15 cellular contexts compared by ENCODE assay signal in genomic region chr22:25178873-25179631, GRCh38. TPM values are rescaled to one million over a fixed set of nuclear protein-coding genes. Genes with fewer than 3 reads are reported as not detected.
A peak's percentile ranks its signal among the peaks of the same experiment; 100 is the strongest.
DNase-seq lines count a peak whose midpoint lies in the region; ATAC-seq, FAIRE-seq and TF ChIP-seq lines count a peak whose summit lies in the region.
"Not testable (repeated sequence)": the region's sequence is repeated elsewhere in the genome, so short reads cannot be mapped to it uniquely, and the experiment has no call there.
"Had no signal": no experiment of that assay in that cellular context is flagged by ENCODE, and none has a peak within 500 bp of the region (broad histone marks: within the 10 kb centered on the region; RNA-seq: fewer than 3 reads in every experiment).

No MANE protein-coding gene starts in this region.

- not testable (repeated sequence) for H3K9me3 ChIP-seq in keratinocyte (ENCODE audit: control insufficient read depth, low read depth, low read length); naive thymus-derived CD4-positive, alpha-beta T cell (ENCODE audit: control insufficient read depth in 2 of 3, low read length in 3 of 3)

- H2AFZ ChIP-seq in keratinocyte (ENCODE audit: control insufficient read depth, low read length), result not testable (repeated sequence)

- not testable (repeated sequence) for H3K79me2 ChIP-seq in keratinocyte (ENCODE audit: control insufficient read depth, insufficient read depth, low read length)

- not testable (repeated sequence) for DNase-seq in GM18507 (ENCODE audit: extremely low spot score, insufficient read length, low read depth); RWPE1 (ENCODE audit: low spot score); keratinocyte (ENCODE audit: low read depth, low spot score); naive thymus-derived CD4-positive, alpha-beta T cell

- FAIRE-seq in GM18507 (lab: Jason Lieb, UNC), result peak; percentile 72
- peak; percentile 72 for FAIRE-seq in keratinocyte (lab: Jason Lieb, UNC)

- H3K27me3 Mint-ChIP-seq in activated T-helper 17 cell treated with anti-CD3 and anti-CD28 coated beads, Interleukin-2, amount 50 U/mL, for 72 hours; naive thymus-derived CD4-positive, alpha-beta T cell; stimulated activated memory B cell treated with anti-CD40 and anti-IgM and Interleukin-4, amounts not matched to agents 10 μg/mL and 1 μg/mL and 100 μg/mL, for 72 hours: not testable (repeated sequence)

- not testable (repeated sequence) for H3K4me1 Mint-ChIP-seq in activated T-helper 17 cell treated with anti-CD3 and anti-CD28 coated beads, Interleukin-2, amount 50 U/mL, for 72 hours; naive thymus-derived CD4-positive, alpha-beta T cell; stimulated activated memory B cell treated with anti-CD40 and anti-IgM and Interleukin-4, amounts not matched to agents 10 μg/mL and 1 μg/mL and 100 μg/mL, for 72 hours

- peak; percentile 70 for ATAC-seq in activated T-helper 17 cell treated with anti-CD3 and anti-CD28 coated beads, Interleukin-2, amount 50 U/mL, for 72 hours (replicated peaks)
- ATAC-seq in esophagus mucosa, result peak; percentile 12
- ATAC-seq in naive thymus-derived CD4-positive, alpha-beta T cell, result peak; percentile 75
- ATAC-seq in stimulated activated memory B cell treated with anti-CD40 and anti-IgM and Interleukin-4, amounts not matched to agents 10 μg/mL and 1 μg/mL and 100 μg/mL, for 72 hours, result peak; percentile 71

- H3K4me3 Mint-ChIP-seq in activated T-helper 17 cell treated with anti-CD3 and anti-CD28 coated beads, Interleukin-2, amount 50 U/mL, for 72 hours; naive thymus-derived CD4-positive, alpha-beta T cell; stimulated activated memory B cell treated with anti-CD40 and anti-IgM and Interleukin-4, amounts not matched to agents 10 μg/mL and 1 μg/mL and 100 μg/mL, for 72 hours: not testable (repeated sequence)

- H3K4me3 ChIP-seq in keratinocyte (ENCODE audit: control insufficient read depth in 2 of 3, extremely low read depth in 1 of 3, insufficient read depth in 2 of 3, low read depth in 1 of 3, low read length in 3 of 3); naive thymus-derived CD4-positive, alpha-beta T cell (ENCODE audit: low read length): not testable (repeated sequence)

- H3K9ac ChIP-seq in keratinocyte (ENCODE audit: control insufficient read depth, extremely low read depth, insufficient read depth, low read length), result not testable (repeated sequence)

- H3K27ac ChIP-seq in RWPE1, result peak overlapping the region; percentile 92; the same call in 1 of the 2 replicates
- not testable (repeated sequence) for H3K27ac ChIP-seq in keratinocyte (ENCODE audit: control insufficient read depth, insufficient read depth, low read length); naive thymus-derived CD4-positive, alpha-beta T cell (ENCODE audit: low read depth, low read length)

- peaks cover 22% of the 10 kb centered on the region for H3K4me1 ChIP-seq in keratinocyte (ENCODE audit: control insufficient read depth, extremely low read depth, insufficient read depth, low read length)
- H3K4me1 ChIP-seq in naive thymus-derived CD4-positive, alpha-beta T cell (ENCODE audit: control insufficient read depth in 2 of 2, insufficient read depth in 2 of 2, low read length in 2 of 2), result not testable (repeated sequence)

- H3K27me3 ChIP-seq in keratinocyte (ENCODE audit: control insufficient read depth, extremely low read depth, insufficient read depth, low read length); naive thymus-derived CD4-positive, alpha-beta T cell (ENCODE audit: control insufficient read depth in 2 of 2, insufficient read depth in 2 of 2, low read length in 2 of 2): not testable (repeated sequence)

- H3K9me1 ChIP-seq in keratinocyte (ENCODE audit: control insufficient read depth, extremely low read depth, insufficient read depth, low read length), result not testable (repeated sequence)

- intact Hi-C loops in naive thymus-derived CD4-positive, alpha-beta T cell (cut with micrococcal nuclease), result not testable (repeated sequence)

- not testable (repeated sequence) for H3K9me3 Mint-ChIP-seq in activated T-helper 17 cell treated with anti-CD3 and anti-CD28 coated beads, Interleukin-2, amount 50 U/mL, for 72 hours; naive thymus-derived CD4-positive, alpha-beta T cell
- H3K9me3 Mint-ChIP-seq in stimulated activated memory B cell treated with anti-CD40 and anti-IgM and Interleukin-4, amounts not matched to agents 10 μg/mL and 1 μg/mL and 100 μg/mL, for 72 hours, result peaks cover 11% of the 10 kb centered on the region

- CTCF ChIA-PET in RWPE1 (lab: Yijun Ruan, JAX); naive thymus-derived CD4-positive, alpha-beta T cell (lab: Charles Lee): not testable (repeated sequence)

- dilution Hi-C loops in keratinocyte (cut with MboI; ENCODE audit: extremely low pct_ligation_motif_present, low sequenced_read_pairs), result not testable (repeated sequence)

- H4K20me1 ChIP-seq in keratinocyte (ENCODE audit: control insufficient read depth, extremely low read depth, insufficient read depth, low read length), result not testable (repeated sequence)

- not testable (repeated sequence) for H3K27ac Mint-ChIP-seq in activated T-helper 17 cell treated with anti-CD3 and anti-CD28 coated beads, Interleukin-2, amount 50 U/mL, for 72 hours; naive thymus-derived CD4-positive, alpha-beta T cell; stimulated activated memory B cell treated with anti-CD40 and anti-IgM and Interleukin-4, amounts not matched to agents 10 μg/mL and 1 μg/mL and 100 μg/mL, for 72 hours

- H3K36me3 Mint-ChIP-seq in activated T-helper 17 cell treated with anti-CD3 and anti-CD28 coated beads, Interleukin-2, amount 50 U/mL, for 72 hours (ENCODE audit: low read depth); stimulated activated memory B cell treated with anti-CD40 and anti-IgM and Interleukin-4, amounts not matched to agents 10 μg/mL and 1 μg/mL and 100 μg/mL, for 72 hours: not testable (repeated sequence)
- H3K36me3 Mint-ChIP-seq in naive thymus-derived CD4-positive, alpha-beta T cell, result peaks cover 7 to 51% (median 28%) of the 10 kb centered on the region in 5 donors

- POLR2A ChIA-PET in RWPE1 (lab: Yijun Ruan, JAX; ENCODE audit: low non-redundant PET); naive thymus-derived CD4-positive, alpha-beta T cell (lab: Charles Lee): not testable (repeated sequence)

- H3K4me2 ChIP-seq in keratinocyte (ENCODE audit: control insufficient read depth, extremely low read depth, insufficient read depth, low read depth, low read length), result not testable (repeated sequence)

- TF ChIP-seq CTCF in RWPE1 (conservative IDR thresholded peaks at IDR 0.05; ENCODE audit: low read depth); keratinocyte (optimal IDR thresholded peaks at IDR 0.05 in 1 of 3, IDR thresholded peaks at IDR 0.05 in 1 of 3, conservative IDR thresholded peaks at IDR 0.05 in 1 of 3; ENCODE audit: extremely low read depth in 1 of 3, insufficient read depth in 2 of 3, low read length in 3 of 3): not testable (repeated sequence)

- peaks cover 18 to 23% of the 10 kb centered on the region in 2 experiments for H3K36me3 ChIP-seq in keratinocyte (ENCODE audit: control insufficient read depth in 2 of 2, extremely low read depth in 1 of 2, insufficient read depth in 2 of 2, low read length in 2 of 2)
- H3K36me3 ChIP-seq in naive thymus-derived CD4-positive, alpha-beta T cell (ENCODE audit: control insufficient read depth in 2 of 3, insufficient read depth in 3 of 3, low read length in 3 of 3), result peaks cover 0 to 23% (median 0%) of the 10 kb centered on the region in 3 experiments

RNA-seq across cellular contexts. Expression of gene CRYBB3, which starts 20.6 kb away (rescaled TPM):
- total RNA-seq in activated T-helper 17 cell treated with anti-CD3 and anti-CD28 coated beads, Interleukin-2, amount 50 U/mL, for 72 hours, result not detected
- 0.64 TPM for total RNA-seq in esophagus mucosa
- 0.06 TPM in 1 of 3 replicates, not detected in the others for polyA plus RNA-seq in keratinocyte
- polyA plus RNA-seq in keratinocyte (2011; ENCODE audit: low read depth), result not detected
- not detected in 2 replicates for polyA plus RNA-seq in keratinocyte (2011; cell fraction: cytosol; rRNA removed)
- polyA plus RNA-seq in keratinocyte (2011; cell fraction: nucleus; rRNA removed), result 0.19 and 0.31 TPM in 2 replicates
- 0.20 TPM in 1 of 2 replicates, not detected in the other for polyA plus RNA-seq in keratinocyte (2012; ENCODE audit: low replicate concordance)
- not detected in 3 replicates for polyA minus RNA-seq in keratinocyte
- polyA minus RNA-seq in keratinocyte (2011; cell fraction: cytosol; rRNA and poly(A)+ RNA removed), result not detected
- not detected in 2 replicates for polyA minus RNA-seq in keratinocyte (2011; cell fraction: nucleus; rRNA and poly(A)+ RNA removed)
- total RNA-seq in naive thymus-derived CD4-positive, alpha-beta T cell, result not detected
- not detected for polyA plus RNA-seq in naive thymus-derived CD4-positive, alpha-beta T cell
- total RNA-seq: dermis microvascular lymphatic vessel endothelial cell, G401, M059J, RPMI7951, smooth muscle cell had no signal
- polyA plus RNA-seq: CD8-positive, alpha-beta memory T cell; smooth muscle cell had no signal

RNA-seq across cellular contexts. Expression of gene CRYBB2, which starts 40.4 kb away (rescaled TPM):
- under 1 TPM in 1 of 2 donors, not detected in 1; 0.77 TPM for total RNA-seq in activated T-helper 17 cell treated with anti-CD3 and anti-CD28 coated beads, Interleukin-2, amount 50 U/mL, for 72 hours
- total RNA-seq in esophagus mucosa, result not detected
- 0.09 to 0.89 TPM (median 0.55 TPM) in 3 replicates for polyA plus RNA-seq in keratinocyte
- polyA plus RNA-seq in keratinocyte (2011; ENCODE audit: low read depth), result not detected
- 0.26 and 0.47 TPM in 2 replicates for polyA plus RNA-seq in keratinocyte (2011; cell fraction: cytosol; rRNA removed)
- 0.71 and 0.87 TPM in 2 replicates for polyA plus RNA-seq in keratinocyte (2011; cell fraction: nucleus; rRNA removed)
- 0.20 and 0.26 TPM in 2 replicates for polyA plus RNA-seq in keratinocyte (2012; ENCODE audit: low replicate concordance)
- 0.43 to 0.67 TPM in 2 of 3 replicates, not detected in the other for polyA minus RNA-seq in keratinocyte
- not detected for polyA minus RNA-seq in keratinocyte (2011; cell fraction: cytosol; rRNA and poly(A)+ RNA removed)
- polyA minus RNA-seq in keratinocyte (2011; cell fraction: nucleus; rRNA and poly(A)+ RNA removed), result 0.74 TPM in 1 of 2 replicates, not detected in the other
- not detected for total RNA-seq in naive thymus-derived CD4-positive, alpha-beta T cell
- polyA plus RNA-seq in naive thymus-derived CD4-positive, alpha-beta T cell, result not detected
- total RNA-seq: activated T-helper 2 cell treated with anti-CD3 and anti-CD28 coated beads, Interferon-gamma antibody, Interleukin-2, Interleukin-4, amounts not matched to agents 10 μg/mL and 5 μg/mL and 100 μg/mL, durations not matched to agents 14 hours and 24 hours and 36 hours; CD8-positive, alpha-beta memory T cell; dermis microvascular lymphatic vessel endothelial cell; G401; RPMI7951; smooth muscle cell; T-helper 2 cell treated with Interferon-gamma antibody and Interleukin-4, amounts not matched to agents 100 ng/mL and 5 ng/mL, for 36 hours had no signal
- polyA plus RNA-seq: CD8-positive, alpha-beta memory T cell; smooth muscle cell had no signal

Comparison
In these comparisons a context has a peak if more than half of its experiments do, and no peak if none do; other contexts are left out.
1. ATAC-seq: peak in every context shown above with its lines; median percentile 75 in naive thymus-derived CD4-positive, alpha-beta T cell; 71 in stimulated activated memory B cell treated with anti-CD40 and anti-IgM and Interleukin-4, amounts not matched to agents 10 μg/mL and 1 μg/mL and 100 μg/mL, for 72 hours; 70 in activated T-helper 17 cell treated with anti-CD3 and anti-CD28 coated beads, Interleukin-2, amount 50 U/mL, for 72 hours; 12 in esophagus mucosa.